25 cellular contexts compared by ENCODE assay signal in the genomic region with DNA sequence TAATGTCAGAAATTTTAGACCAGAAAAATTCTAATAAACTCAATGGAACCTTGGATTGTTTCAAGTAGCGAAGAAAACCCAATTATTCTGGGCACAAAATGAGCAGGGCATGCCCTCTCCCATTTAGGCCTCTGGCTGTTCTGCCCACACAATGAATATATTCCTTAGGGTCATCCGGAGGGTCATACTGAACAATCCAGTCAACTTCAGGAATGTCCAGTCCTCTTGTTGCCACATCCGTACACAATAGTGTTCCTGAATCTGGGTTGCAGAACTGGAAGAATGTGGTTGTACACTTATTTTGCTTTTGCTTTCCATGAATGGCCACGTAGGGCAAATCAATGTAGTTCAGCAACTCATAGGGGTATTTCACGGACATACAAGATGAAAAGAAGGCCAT. TPM values are rescaled to one million over a fixed set of nuclear protein-coding genes. Genes with fewer than 3 reads are reported as not detected.
A peak's percentile ranks its signal among the peaks of the same experiment; 100 is the strongest.
DNase-seq lines count a peak whose midpoint lies in the region; ATAC-seq, FAIRE-seq and TF ChIP-seq lines count a peak whose summit lies in the region.
"Had no signal": no experiment of that assay in that cellular context is flagged by ENCODE, and none has a peak within 500 bp of the region (broad histone marks: within the 10 kb centered on the region; RNA-seq: fewer than 3 reads in every experiment).

No MANE protein-coding gene starts in this region.

- no peak overlapping the region for H3K27ac Mint-ChIP-seq in H9
- H3K27ac Mint-ChIP-seq: IgD-negative memory B cell had no signal

- intact Hi-C loops in HepG2 (cut with micrococcal nuclease; ENCODE audit: unreplicated experiment), result no loop called here
- intact Hi-C loops in psoas muscle (cut with DNase I), result no loop called here
- intact Hi-C loops in sigmoid colon (cut with DNase I), result no loop called here

- no peak for FAIRE-seq in HepG2 (lab: Jason Lieb, UNC)
- FAIRE-seq: GM12892 had no signal

- no peaks in the 10 kb centered on the region for H3K79me1 ChIP-seq in H9 (ENCODE audit: insufficient read depth, low read depth, low read length, poor library complexity, severe bottlenecking)

- 0 out of 2 replicates have a peak, but pooled peaks cover 1% of the 10 kb centered on the region for H3K27me3 Mint-ChIP-seq in H9 (ENCODE audit: low read depth)
- H3K27me3 Mint-ChIP-seq: IgD-negative memory B cell had no signal

- H2BK120ac ChIP-seq in H9 (ENCODE audit: low read depth, low read length, poor library complexity, severe bottlenecking), result no peak overlapping the region

- H3K4me1 ChIP-seq in liver (ENCODE audit: control insufficient read depth in 4 of 4, insufficient read depth in 4 of 4, low read length in 3 of 4) (peaks cover 0 to 26% (median 14%) of the 10 kb centered on the region in 4 donors), HepG2 (ENCODE audit: insufficient read depth, low read length) (no peaks in the 10 kb centered on the region), psoas muscle (peaks cover 39% of the 10 kb centered on the region), sigmoid colon (peaks cover 0 to 16% (median 4%) of the 10 kb centered on the region in 4 donors), H9 (ENCODE audit: insufficient read depth, low read length) (no peaks in the 10 kb centered on the region)

- H2AFZ ChIP-seq in HepG2 (ENCODE audit: low read length), result no peak overlapping the region
- H2AFZ ChIP-seq in H9 (ENCODE audit: low read length), result no peak overlapping the region

- no peak overlapping the region for H3K23ac ChIP-seq in H9 (ENCODE audit: insufficient read length, low read depth, low read length)

- no peak overlapping the region for H3K14ac ChIP-seq in H9 (ENCODE audit: insufficient read depth, low read length)

- CTCF ChIA-PET in HepG2 (lab: Yijun Ruan, JAX; ENCODE audit: low intra/inter-chr PET ratio, low total read pairs), result no interaction called here

- ATAC-seq in HepG2, result no peak
- ATAC-seq in psoas muscle, result no peak
- ATAC-seq: Panc1 had no signal

- H2BK20ac ChIP-seq in H9 (ENCODE audit: low read depth, low read length, poor library complexity, severe bottlenecking), result no peak overlapping the region

- no peak overlapping the region for H2AK5ac ChIP-seq in H9 (ENCODE audit: insufficient read length, low read length)

- H3K9me3 Mint-ChIP-seq in H9, result peaks cover 0 to 6% of the 10 kb centered on the region in 2 experiments; a peak in 4 of 5 replicates

- H4K20me1 ChIP-seq in HepG2 (ENCODE audit: insufficient read depth, low read length) (no peaks in the 10 kb centered on the region), H9 (ENCODE audit: control insufficient read depth, insufficient read depth, insufficient read length) (no peaks in the 10 kb centered on the region)

- H3K36me3 ChIP-seq in liver (ENCODE audit: control insufficient read depth in 4 of 4, insufficient read depth in 3 of 4, low read depth in 1 of 4, low read length in 3 of 4) (no peaks in the 10 kb centered on the region), HepG2 (replicated peaks in 1 of 2; ENCODE audit: control insufficient read depth in 1 of 2, insufficient read depth in 2 of 2, low read length in 2 of 2) (no peaks in the 10 kb centered on the region), psoas muscle (ENCODE audit: insufficient read depth in 1 of 2, low read depth in 1 of 2) (no peaks in the 10 kb centered on the region), sigmoid colon (no peaks in the 10 kb centered on the region)

- no peak overlapping the region for H4K8ac ChIP-seq in H9 (replicated peaks; ENCODE audit: insufficient read length, low read depth, low read length)

- H3K4me3 Mint-ChIP-seq in H9, result no peak overlapping the region
- H3K4me3 Mint-ChIP-seq: IgD-negative memory B cell had no signal

- no peak overlapping the region for H3K18ac ChIP-seq in H9 (ENCODE audit: insufficient read length, low read depth, low read length)

- H3K36me3 Mint-ChIP-seq in H9 (ENCODE audit: insufficient read depth in 1 of 3, low read depth in 3 of 3), result peaks cover 0 to 6% (median 2%) of the 10 kb centered on the region in 3 experiments; a peak in 2 of 7 replicates
- H3K36me3 Mint-ChIP-seq: IgD-negative memory B cell had no signal

- WGBS in liver, result 43% methylated on average over 5 of the region's 5 CpGs
- 6% methylated on average over 5 of the region's 5 CpGs for WGBS in HepG2 (ENCODE audit: low lambda C conversion rate)
- WGBS in psoas muscle, 3 donors, result 79 to 82% (median 79%) methylated on average over 5 of the region's 5 CpGs
- WGBS in sigmoid colon, 2 donors, result 85 to 90% methylated on average over 5 of the region's 5 CpGs
- WGBS in H9 (ENCODE audit: extremely low coverage, insufficient read length, low lambda C conversion rate), result no CpG with 5 or more reads among the region's 5 CpGs

- H3K4ac ChIP-seq in H9 (ENCODE audit: low read depth, low read length), result no peak overlapping the region

- H3K27ac ChIP-seq in liver (ENCODE audit: low read depth in 1 of 2, low read length in 2 of 2) (no peak overlapping the region), HepG2 (ENCODE audit: extremely low read length, insufficient read depth, low read length) (no peak overlapping the region), psoas muscle (peak overlapping the region; percentile 84), sigmoid colon (no peak overlapping the region), H9 (ENCODE audit: insufficient read length, low read depth, low read length) (no peak overlapping the region)
- H3K27ac ChIP-seq: KMS-11, RWPE1 had no signal

- TF ChIP-seq RAD21 in liver (IDR thresholded peaks at IDR 0.05) (peak in 1 of 2 donors; percentile 22), HepG2 (CRISPR knock-in tag; IDR thresholded peaks at IDR 0.05) (no peak)

- DNase-seq in HepG2 (ENCODE audit: low spot score), result no peak
- DNase-seq in fibroblast of pulmonary artery (ENCODE audit: low read depth), result peak; percentile 8
- DNase-seq in psoas muscle, result no peak
- no peak for DNase-seq in germinal center (ENCODE audit: low spot score)
- DNase-seq in NCI-H748 treated with DMSO at 0.1 percent for 48 hours (lab: John Stamatoyannopoulos, UW), result no peak
- no peak for DNase-seq in sigmoid colon
- DNase-seq in H9, result no peak
- DNase-seq: Calu3, DMS153, DND-41, GOT3, HCEC 1CT, NCI-H1048, NCI-H1417, NCI-H1694, NCI-H2029 treated with DMSO at 0.1 percent for 48 hours, NCI-H446 treated with DMSO at 0.1 percent for 48 hours, NCI-H526, SHP77 had no signal

- H3T11ph ChIP-seq in H9 (ENCODE audit: low read length), result no peak overlapping the region

- no peak overlapping the region for H4K91ac ChIP-seq in H9 (ENCODE audit: insufficient read length, low read depth, low read length)

- H3K4me3 ChIP-seq in liver (ENCODE audit: low read depth in 1 of 3, low read length in 3 of 3) (no peak overlapping the region), HepG2 (replicated peaks in 1 of 3; ENCODE audit: insufficient read depth in 1 of 3, low read depth in 2 of 3, low read length in 3 of 3) (no peak overlapping the region), fibroblast of pulmonary artery (replicated peaks; ENCODE audit: low read depth, low read length) (no peak overlapping the region), psoas muscle (no peak overlapping the region), sigmoid colon (no peak overlapping the region)

- H3K23me2 ChIP-seq in H9 (ENCODE audit: insufficient read length, low read depth, low read length, poor library complexity, severe bottlenecking), result no peaks in the 10 kb centered on the region

- BruUV-seq in HepG2 (replicated peaks; lab: Mats Ljungman, UMichigan), result no TSS peak

- no peak overlapping the region for H3K4me2 ChIP-seq in HepG2 (ENCODE audit: low read depth, low read length)
- H3K4me2 ChIP-seq in H9 (ENCODE audit: insufficient read depth, insufficient read length, low read length), result no peak overlapping the region
- H3K4me2 ChIP-seq: KMS-11 had no signal

- H3K4me1 Mint-ChIP-seq in H9, result no peaks in the 10 kb centered on the region

- H3K79me2 ChIP-seq in HepG2 (ENCODE audit: insufficient read depth, low read length) (no peaks in the 10 kb centered on the region), H9 (ENCODE audit: insufficient read depth, low read length) (no peaks in the 10 kb centered on the region)

- no peak overlapping the region for H2BK15ac ChIP-seq in H9 (ENCODE audit: low read depth, low read length)

- H3K27me3 ChIP-seq in liver (ENCODE audit: control insufficient read depth in 4 of 4, insufficient read depth in 4 of 4, low read length in 3 of 4), result no peaks in the 10 kb centered on the region
- peaks cover 1 to 4% of the 10 kb centered on the region in 2 experiments; a peak in 1 of 5 replicates for H3K27me3 ChIP-seq in HepG2 (ENCODE audit: control insufficient read depth in 1 of 2, insufficient read depth in 2 of 2, low read length in 2 of 2)
- no peaks in the 10 kb centered on the region for H3K27me3 ChIP-seq in psoas muscle (ENCODE audit: insufficient read depth in 3 of 3, low read length in 2 of 3)
- H3K27me3 ChIP-seq in sigmoid colon, result no peaks in the 10 kb centered on the region
- no peaks in the 10 kb centered on the region for H3K27me3 ChIP-seq in H9 (ENCODE audit: insufficient read depth, low read length)

- H2BK12ac ChIP-seq in H9 (ENCODE audit: insufficient read length, low read depth, low read length), result no peak overlapping the region

- POLR2A ChIA-PET in HepG2 (lab: Yijun Ruan, JAX), result no interaction called here

- no peak overlapping the region for H2BK5ac ChIP-seq in H9 (ENCODE audit: insufficient read length, low read length)

- TF ChIP-seq CTCF in liver (IDR thresholded peaks at IDR 0.05; ENCODE audit: low read depth, low read length, missing input control) (no peak), HepG2 (CRISPR knock-in tag; IDR thresholded peaks at IDR 0.05) (no peak), fibroblast of pulmonary artery (IDR thresholded peaks at IDR 0.05; ENCODE audit: low read length, missing control alignments) (no peak), psoas muscle (IDR thresholded peaks at IDR 0.05) (no peak), sigmoid colon (IDR thresholded peaks at IDR 0.05) (no peak), H9 (conservative IDR thresholded peaks at IDR 0.05) (no peak)

- no peak for TF ChIP-seq POLR2A in HepG2 (IDR thresholded peaks at IDR 0.05; ENCODE audit: insufficient read depth in 1 of 2, low read depth in 2 of 2, low read length in 2 of 2)
- no peak for TF ChIP-seq POLR2A in sigmoid colon (IDR thresholded peaks at IDR 0.05)

- H4K5ac ChIP-seq in H9 (ENCODE audit: insufficient read length, low read depth, low read length), result no peak overlapping the region

- in situ Hi-C loops in HepG2 (cut with HindIII; ENCODE audit: extremely low pct_ligation_motif_present, low pct_unique_long_range_greater_than_20kb), result no loop called here

- no peak for TF ChIP-seq EP300 in HepG2 (IDR thresholded peaks at IDR 0.05; ENCODE audit: low read depth in 2 of 2, low read length in 2 of 2)
- no peak for TF ChIP-seq EP300 in HepG2 (CRISPR knock-in tag; IDR thresholded peaks at IDR 0.05; ENCODE audit: borderline replicate concordance)
- TF ChIP-seq EP300 in sigmoid colon (IDR thresholded peaks at IDR 0.05), result no peak

- H3K9ac ChIP-seq in liver (ENCODE audit: low read depth in 1 of 2, low read length in 2 of 2) (no peak overlapping the region), HepG2 (ENCODE audit: insufficient read depth, low read depth, low read length) (no peak overlapping the region), H9 (ENCODE audit: extremely low read depth, insufficient read length, low read length) (no peak overlapping the region)
- H3K9ac ChIP-seq: KMS-11 had no signal

- H3K56ac ChIP-seq in H9 (ENCODE audit: insufficient read length, low read depth, low read length), result no peak overlapping the region

- H3K9me3 ChIP-seq in liver (ENCODE audit: control insufficient read depth in 4 of 4, low read length in 3 of 4) (no peaks in the 10 kb centered on the region), HepG2 (ENCODE audit: low read length) (no peaks in the 10 kb centered on the region), psoas muscle (no peaks in the 10 kb centered on the region), sigmoid colon (no peaks in the 10 kb centered on the region), H9 (ENCODE audit: control insufficient read depth, low read depth, low read length) (no peaks in the 10 kb centered on the region)

RNA-seq across cellular contexts. Expression of a gene that starts 23.4 kb away (rescaled TPM):
- total RNA-seq in liver, result 10 to 100 TPM in 1 of 2 donors, 1 to 10 TPM in 1; 5.9 to 15.1 TPM
- polyA plus RNA-seq in liver, result 1 to 10 TPM; 3.0 to 9.3 TPM
- total RNA-seq in HepG2 (2016; rRNA removed; fragmentation: Illumina TruSeq; extraction: Trizol), result 4.3 and 5.3 TPM in 2 replicates
- 0.35 and 0.81 TPM in 2 replicates for total RNA-seq in HepG2 (2016; cell fraction: cytosol; rRNA removed; fragmentation: Illumina TruSeq; extraction: Trizol; ENCODE audit: low read depth)
- 3.7 and 6.0 TPM in 2 replicates for total RNA-seq in HepG2 (2016; cell fraction: insoluble cytoplasmic fraction; rRNA removed; fragmentation: Illumina TruSeq; extraction: Trizol)
- 1.9 and 2.1 TPM in 2 replicates for total RNA-seq in HepG2 (2016; cell fraction: membrane; rRNA removed; fragmentation: Illumina TruSeq; extraction: Trizol)
- total RNA-seq in HepG2 (2016; cell fraction: nucleus; rRNA removed; fragmentation: Illumina TruSeq; extraction: Trizol), result 2.6 and 3.2 TPM in 2 replicates
- polyA plus RNA-seq in HepG2 (2011; rRNA removed), result 1.2 and 1.8 TPM in 2 replicates
- 0.90 and 1.1 TPM in 2 replicates for polyA plus RNA-seq in HepG2 (2011; cell fraction: cytosol; rRNA removed)
- polyA plus RNA-seq in HepG2 (2011; cell fraction: nucleus; rRNA removed), result 0.80 and 1.1 TPM in 2 replicates
- 0.76 and 1.7 TPM in 2 replicates for polyA plus RNA-seq in HepG2 (2012)
- polyA plus RNA-seq in HepG2 (2016; cell fraction: cytosol; fragmentation: Illumina TruSeq; extraction: Trizol; ENCODE audit: low read depth), result 0.14 and 0.21 TPM in 2 replicates
- polyA plus RNA-seq in HepG2 (2016; cell fraction: insoluble cytoplasmic fraction; fragmentation: Illumina TruSeq; extraction: Trizol; ENCODE audit: low read depth), result 3.6 and 3.8 TPM in 2 replicates
- polyA plus RNA-seq in HepG2 (2016; cell fraction: membrane; fragmentation: Illumina TruSeq; extraction: Trizol; ENCODE audit: low read depth), result 0.64 TPM in 2 replicates
- 2.2 and 2.6 TPM in 2 replicates for polyA plus RNA-seq in HepG2 (2016; cell fraction: nucleus; fragmentation: Illumina TruSeq; extraction: Trizol; ENCODE audit: insufficient read depth, low read depth)
- polyA minus RNA-seq in HepG2 (2011; rRNA and poly(A)+ RNA removed; ENCODE audit: low replicate concordance), result 4.0 and 5.3 TPM in 2 replicates
- 2.8 and 3.2 TPM in 2 replicates for polyA minus RNA-seq in HepG2 (2011; cell fraction: cytosol; rRNA and poly(A)+ RNA removed)
- polyA minus RNA-seq in HepG2 (2011; cell fraction: nucleus; rRNA and poly(A)+ RNA removed), result 2.1 and 3.5 TPM in 2 replicates
- total RNA-seq in psoas muscle, result 10 to 100 TPM; 33.6 to 94.9 (median 65.4) TPM
- 10 to 100 TPM in 1 of 3 donors, 1 to 10 TPM in 2; 6.0 to 34.5 (median 7.9) TPM for polyA plus RNA-seq in psoas muscle
- 10 to 100 TPM in 1 of 4 donors, 1 to 10 TPM in 3; 4.6 to 14.8 (median 8.5) TPM for total RNA-seq in sigmoid colon
- polyA plus RNA-seq in sigmoid colon, result 1 to 10 TPM; 1.2 to 4.3 (median 1.8) TPM
- 2.3 and 2.4 TPM in 2 replicates for total RNA-seq in H9 (2021)
